ENCODE assay signal across 23 cellular contexts in the genomic region with DNA sequence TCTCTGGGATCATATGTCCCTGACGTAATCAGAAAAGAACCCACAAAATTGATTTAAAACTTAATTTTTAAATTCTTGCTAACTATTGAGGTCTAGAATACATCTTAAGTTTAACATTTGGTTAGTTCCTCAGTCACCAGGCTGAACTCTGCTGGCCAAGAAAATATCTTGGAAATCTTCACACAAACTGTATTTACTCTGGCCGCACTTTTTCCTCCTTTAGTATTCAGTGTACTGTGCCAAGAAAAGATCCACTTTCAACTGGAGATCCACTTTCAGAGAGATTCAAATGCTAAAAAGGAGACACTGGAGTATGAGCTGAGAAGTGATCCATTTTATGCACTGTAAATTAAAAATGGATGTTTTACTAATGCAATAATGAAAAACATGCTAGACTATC.
"Had no signal": no experiment of that assay in that cellular context is flagged by ENCODE, and none has a peak within 500 bp of the region (broad histone marks: within the 10 kb centered on the region; RNA-seq: fewer than 3 reads in every experiment).

No MANE protein-coding gene starts in this region.

- H3K27ac ChIP-seq: foreskin keratinocyte, heart right ventricle, left ventricle myocardium inferior, spleen had no signal

- H3K36me3 Mint-ChIP-seq: activated naive CD8-positive, alpha-beta T cell; natural killer cell treated with Interleukin-12 subunit alpha and Interleukin-12 subunit beta and Interleukin-15 and Interleukin-18, amount 100 ng/mL, for 72 hours had no signal

- H3K4me3 ChIP-seq: heart right ventricle, left ventricle myocardium inferior, mucosa of descending colon, spleen had no signal

- H3K9me3 ChIP-seq: heart right ventricle, left ventricle myocardium inferior, mucosa of descending colon, spleen had no signal

- H3K27me3 ChIP-seq: foreskin keratinocyte, heart right ventricle had no signal

- H3K9me3 Mint-ChIP-seq: activated T-cell treated with anti-CD3 and anti-CD28 coated beads, Interleukin-2, amount 50 U/mL, for 72 hours; brain; dendritic cell treated with granulocyte-macrophage colony-stimulating factor and Interleukin-4, amounts not matched to agents 40 ng/mL and 50 ng/mL, for 4 days; endodermal cell; natural killer cell treated with Interleukin-12 subunit alpha and Interleukin-12 subunit beta and Interleukin-15 and Interleukin-18, amount 100 ng/mL, for 72 hours; T-helper 2 cell treated with Interferon-gamma antibody and Interleukin-4, amounts not matched to agents 5 μg/mL and 100 μg/mL, for 36 hours had no signal

- DNase-seq: activated CD4-positive, alpha-beta T cell treated with anti-CD3 and anti-CD28 coated beads for 36 hours; activated CD4-positive, alpha-beta T cell treated with anti-CD3 and anti-CD28 coated beads, Interleukin-2, amount 50 U/mL, for 4 hours; activated CD4-positive, CD25-positive, alpha-beta regulatory T cell; activated naive CD4-positive, alpha-beta T cell treated with Interleukin-2 at 50 U/mL for 16 hours; activated T-cell treated with anti-CD3 and anti-CD28 coated beads for 4 hours; activated T-cell treated with anti-CD3 and anti-CD28 coated beads, Interleukin-2, amount 50 U/mL, for 72 hours; anterior cingulate cortex; endodermal cell; foreskin keratinocyte; heart right ventricle; kidney glomerular epithelial cell; left ventricle myocardium inferior; mucosa of descending colon; spleen; stimulated activated naive CD4-positive, alpha-beta T cell treated with Interleukin-2 at 50 U/mL for 16 hours; T-helper 1 cell; trophoblast cell had no signal

- H3K27me3 Mint-ChIP-seq: activated naive CD8-positive, alpha-beta T cell; brain had no signal

- H3K4me3 Mint-ChIP-seq: activated CD4-positive, alpha-beta T cell treated with anti-CD3 and anti-CD28 coated beads for 36 hours; activated naive CD8-positive, alpha-beta T cell; activated T-cell treated with anti-CD3 and anti-CD28 coated beads, Interleukin-2, amount 50 U/mL, for 72 hours; brain; dendritic cell treated with granulocyte-macrophage colony-stimulating factor and Interleukin-4, amounts not matched to agents 40 ng/mL and 50 ng/mL, for 4 days; endodermal cell; natural killer cell treated with Interleukin-12 subunit alpha and Interleukin-12 subunit beta and Interleukin-15 and Interleukin-18, amount 100 ng/mL, for 72 hours; T-helper 2 cell treated with Interferon-gamma antibody and Interleukin-4, amounts not matched to agents 5 μg/mL and 100 μg/mL, for 36 hours had no signal

- H3K4me1 ChIP-seq: foreskin keratinocyte, spleen had no signal

- H3K27ac Mint-ChIP-seq: activated CD4-positive, alpha-beta T cell treated with anti-CD3 and anti-CD28 coated beads for 36 hours; activated naive CD8-positive, alpha-beta T cell; activated T-cell treated with anti-CD3 and anti-CD28 coated beads, Interleukin-2, amount 50 U/mL, for 72 hours; dendritic cell treated with granulocyte-macrophage colony-stimulating factor and Interleukin-4, amounts not matched to agents 40 ng/mL and 50 ng/mL, for 4 days; endodermal cell; natural killer cell treated with Interleukin-12 subunit alpha and Interleukin-12 subunit beta and Interleukin-15 and Interleukin-18, amount 100 ng/mL, for 72 hours; T-helper 2 cell treated with Interferon-gamma antibody and Interleukin-4, amounts not matched to agents 5 μg/mL and 100 μg/mL, for 36 hours had no signal

- H3K36me3 ChIP-seq: heart right ventricle, left ventricle myocardium inferior, spleen had no signal

- H3K4me1 Mint-ChIP-seq: activated CD4-positive, alpha-beta T cell treated with anti-CD3 and anti-CD28 coated beads for 36 hours; endodermal cell had no signal

- ATAC-seq: activated CD4-positive, alpha-beta T cell treated with anti-CD3 and anti-CD28 coated beads for 36 hours; activated T-cell treated with anti-CD3 and anti-CD28 coated beads, Interleukin-2, amount 50 U/mL, for 72 hours; esophagus mucosa; foreskin keratinocyte; mucosa of descending colon; natural killer cell treated with Interleukin-12 subunit alpha and Interleukin-12 subunit beta and Interleukin-15 and Interleukin-18, amount 100 ng/mL, for 72 hours had no signal
